In genomic region chr16:15466886-15467781, GRCh38 we compare ENCODE assay signal across 14 cellular contexts. TPM values are rescaled to one million over a fixed set of nuclear protein-coding genes. Genes with fewer than 3 reads are reported as not detected.
DNase-seq lines count a peak whose midpoint lies in the region; ATAC-seq, FAIRE-seq and TF ChIP-seq lines count a peak whose summit lies in the region.
"Had no signal": no experiment of that assay in that cellular context is flagged by ENCODE, and none has a peak within 500 bp of the region (broad histone marks: within the 10 kb centered on the region; RNA-seq: fewer than 3 reads in every experiment).

No MANE protein-coding gene starts in this region.

- no peaks in the 10 kb centered on the region for H3K36me3 ChIP-seq in HepG2 (replicated peaks in 1 of 2; ENCODE audit: control insufficient read depth in 1 of 2, insufficient read depth in 2 of 2, low read length in 2 of 2)
- no peaks in the 10 kb centered on the region for H3K36me3 ChIP-seq in spleen
- no peaks in the 10 kb centered on the region for H3K36me3 ChIP-seq in CD8-positive, alpha-beta T cell (ENCODE audit: insufficient read depth, low read length)
- H3K36me3 ChIP-seq: gastroesophageal sphincter had no signal

- peaks cover 8% of the 10 kb centered on the region for H3K4me1 Mint-ChIP-seq in Calu3 (ENCODE audit: low read depth, unreplicated experiment)
- H3K4me1 Mint-ChIP-seq in WTC11: no peaks in the 10 kb centered on the region
- no peaks in the 10 kb centered on the region for H3K4me1 Mint-ChIP-seq in CD8-positive, alpha-beta T cell (ENCODE audit: low read depth)

- H3K4me3 ChIP-seq in HepG2 (replicated peaks in 1 of 3; ENCODE audit: insufficient read depth in 1 of 3, low read depth in 2 of 3, low read length in 3 of 3): no peak overlapping the region
- no peak overlapping the region for H3K4me3 ChIP-seq in spleen
- no peak overlapping the region for H3K4me3 ChIP-seq in CD8-positive, alpha-beta T cell (ENCODE audit: low read depth, low read length)
- H3K4me3 ChIP-seq: gastroesophageal sphincter had no signal

- CTCF ChIA-PET in Calu3 (lab: Charles Lee): interaction anchor here (0.7 to 1.4 kb wide), 4 partner anchors 24 to 354 kb away, joined by 3 to 11 read pairs (median 5); no protein-coding TSS in a partner anchor
- CTCF ChIA-PET in WTC11 (lab: Charles Lee): no interaction called here
- CTCF ChIA-PET in HepG2 (lab: Yijun Ruan, JAX; ENCODE audit: low intra/inter-chr PET ratio, low total read pairs): interaction anchor here (3.1 kb wide), 1 partner anchor 40 kb away, joined by 28 read pairs; no protein-coding TSS in a partner anchor
- CTCF ChIA-PET in CD8-positive, alpha-beta T cell (lab: Charles Lee): interaction anchor here (0.9 kb wide), 1 partner anchor 18 kb away, joined by 3 read pairs; no protein-coding TSS in a partner anchor

- TF ChIP-seq RAD21 in HepG2 (CRISPR knock-in tag; IDR thresholded peaks at IDR 0.05): peak; percentile 83

- no peaks in the 10 kb centered on the region for H3K36me3 Mint-ChIP-seq in Calu3 (ENCODE audit: insufficient read depth, unreplicated experiment)
- H3K36me3 Mint-ChIP-seq in WTC11: peaks cover 7% of the 10 kb centered on the region
- H3K36me3 Mint-ChIP-seq in CD8-positive, alpha-beta T cell: no peaks in the 10 kb centered on the region

- WGBS in HepG2 (ENCODE audit: low lambda C conversion rate): 58% methylated on average over 3 of the region's 3 CpGs
- 58 to 66% (median 61%) methylated on average over 3 of the region's 3 CpGs for WGBS in spleen, 5 donors

- H3K27me3 ChIP-seq in HepG2 (ENCODE audit: control insufficient read depth in 1 of 2, insufficient read depth in 2 of 2, low read length in 2 of 2) (no peaks in the 10 kb centered on the region), spleen (replicated peaks in 1 of 7) (no peaks in the 10 kb centered on the region)
- no peaks in the 10 kb centered on the region for H3K27me3 ChIP-seq in CD8-positive, alpha-beta T cell (ENCODE audit: insufficient read depth, low read length)
- H3K27me3 ChIP-seq: gastroesophageal sphincter had no signal

- H3K9me3 ChIP-seq in HepG2 (ENCODE audit: low read length) (no peaks in the 10 kb centered on the region), spleen (peaks cover 0 to 18% (median 9%) of the 10 kb centered on the region in 8 donors)
- H3K9me3 ChIP-seq in CD8-positive, alpha-beta T cell (ENCODE audit: low read length): no peaks in the 10 kb centered on the region

- intact Hi-C loops in Calu3 (cut with micrococcal nuclease; ENCODE audit: unreplicated experiment): loop anchor here (2.0 kb wide), 1 partner anchor 40 kb away; no protein-coding TSS in a partner anchor
- intact Hi-C loops in HepG2 (cut with micrococcal nuclease; ENCODE audit: unreplicated experiment): loop anchor here (1.0 kb wide), 1 partner anchor 40 kb away; no protein-coding TSS in a partner anchor
- intact Hi-C loops in spleen (cut with DNase I; ENCODE audit: low total_unique reads): no loop called here
- intact Hi-C loops in CD8-positive, alpha-beta T cell (cut with DNase I, micrococcal nuclease): no loop called here

- DNase-seq in Calu3: no peak
- no peak for DNase-seq in WTC11 (ENCODE audit: low spot score)
- DNase-seq in HepG2 (ENCODE audit: low spot score): peak; percentile 35
- no peak for DNase-seq in spleen
- DNase-seq in NCI-H1092 treated with DMSO at 0.1 percent for 48 hours (lab: John Stamatoyannopoulos, UW): no peak
- DNase-seq in CD8-positive, alpha-beta T cell: no peak
- DNase-seq: activated CD8-positive, alpha-beta T cell treated with anti-CD3 and anti-CD28 coated beads, Interleukin-2, amount 10 ng/mL, durations not matched to agents 7 days and 5 days; SHP77 treated with DMSO at 0.1 percent for 48 hours; stimulated activated CD4-positive, alpha-beta T cell treated with anti-CD3 and anti-CD28 coated beads, Interleukin-15, amount 100 ng/mL, for 24 hours had no signal

- no peaks in the 10 kb centered on the region for H3K79me2 ChIP-seq in HepG2 (ENCODE audit: insufficient read depth, low read length)

- H3K4me3 Mint-ChIP-seq in Calu3 (ENCODE audit: low read depth, unreplicated experiment) (no peak overlapping the region), WTC11 (no peak overlapping the region)
- H3K4me3 Mint-ChIP-seq in CD8-positive, alpha-beta T cell: no peak overlapping the region
- H3K4me3 Mint-ChIP-seq: activated CD8-positive, alpha-beta T cell treated with anti-CD3 and anti-CD28 coated beads, Interleukin-2, amount 10 ng/mL, durations not matched to agents 7 days and 5 days; stimulated activated naive CD8-positive, alpha-beta T cell treated with anti-CD3 and anti-CD28 coated beads, Interleukin-15, Interleukin-2, amounts not matched to agents 100 ng/mL and 50 ng/mL, for 24 hours had no signal

- TF ChIP-seq POLR2A in HepG2 (IDR thresholded peaks at IDR 0.05; ENCODE audit: insufficient read depth in 1 of 2, low read depth in 2 of 2, low read length in 2 of 2): no peak
- no peak for TF ChIP-seq POLR2A in spleen (IDR thresholded peaks at IDR 0.05)

- H4K20me1 ChIP-seq in HepG2 (ENCODE audit: insufficient read depth, low read length): no peaks in the 10 kb centered on the region

- TF ChIP-seq EP300 in HepG2 (IDR thresholded peaks at IDR 0.05; ENCODE audit: low read depth in 2 of 2, low read length in 2 of 2) (no peak), HepG2 (CRISPR knock-in tag; IDR thresholded peaks at IDR 0.05; ENCODE audit: borderline replicate concordance) (no peak)

- H3K27ac Mint-ChIP-seq in Calu3 (ENCODE audit: unreplicated experiment) (no peak overlapping the region), WTC11 (no peak overlapping the region)
- H3K27ac Mint-ChIP-seq in CD8-positive, alpha-beta T cell: no peak overlapping the region
- H3K27ac Mint-ChIP-seq: activated CD8-positive, alpha-beta T cell treated with anti-CD3 and anti-CD28 coated beads, Interleukin-2, amount 10 ng/mL, durations not matched to agents 7 days and 5 days; stimulated activated naive CD8-positive, alpha-beta T cell treated with anti-CD3 and anti-CD28 coated beads, Interleukin-15, Interleukin-2, amounts not matched to agents 100 ng/mL and 50 ng/mL, for 24 hours had no signal

- H3K9me3 Mint-ChIP-seq in Calu3 (ENCODE audit: low read depth, unreplicated experiment): no peaks in the 10 kb centered on the region
- peaks cover 26% of the 10 kb centered on the region for H3K9me3 Mint-ChIP-seq in WTC11
- no peaks in the 10 kb centered on the region for H3K9me3 Mint-ChIP-seq in CD8-positive, alpha-beta T cell
- H3K9me3 Mint-ChIP-seq: stimulated activated naive CD8-positive, alpha-beta T cell treated with anti-CD3 and anti-CD28 coated beads, Interleukin-15, Interleukin-2, amounts not matched to agents 100 ng/mL and 50 ng/mL, for 24 hours had no signal

- no TSS peak for BruUV-seq in Calu3 (replicated peaks; lab: Mats Ljungman, UMichigan)
- BruUV-seq in HepG2 (replicated peaks; lab: Mats Ljungman, UMichigan): no TSS peak

- FAIRE-seq in HepG2 (lab: Jason Lieb, UNC): no peak
- FAIRE-seq: G401.6 had no signal

- H3K4me1 ChIP-seq in HepG2 (ENCODE audit: insufficient read depth, low read length) (no peaks in the 10 kb centered on the region), spleen (no peaks in the 10 kb centered on the region)
- H3K4me1 ChIP-seq in CD8-positive, alpha-beta T cell (ENCODE audit: insufficient read depth, low read length): no peaks in the 10 kb centered on the region
- H3K4me1 ChIP-seq: gastroesophageal sphincter had no signal

- peak; percentile 50 for TF ChIP-seq CTCF in Calu3 (IDR thresholded peaks at IDR 0.05; ENCODE audit: unreplicated experiment)
- peak; percentile 60 for TF ChIP-seq CTCF in LNCAP (IDR thresholded peaks at IDR 0.05)
- TF ChIP-seq CTCF in WTC11 (IDR thresholded peaks at IDR 0.05): no peak
- peak; percentile 72 for TF ChIP-seq CTCF in HepG2 (CRISPR knock-in tag; IDR thresholded peaks at IDR 0.05)
- peak in 2 of 11 experiments; percentile 19 to 23 for TF ChIP-seq CTCF in spleen (IDR thresholded peaks at IDR 0.05 in 8 of 11, conservative IDR thresholded peaks at IDR 0.05 in 3 of 11)
- TF ChIP-seq CTCF in CD8-positive, alpha-beta T cell (IDR thresholded peaks at IDR 0.05): no peak

- POLR2A ChIA-PET in WTC11 (lab: Charles Lee) (no interaction called here), HepG2 (lab: Yijun Ruan, JAX) (interaction anchor here (1.0 kb wide), 1 partner anchor 373 kb away, joined by 3 read pairs; the partner anchor contains the start of gene RRN3)
- POLR2A ChIA-PET in CD8-positive, alpha-beta T cell (lab: Charles Lee): no interaction called here

- no peak overlapping the region for H3K9ac ChIP-seq in HepG2 (ENCODE audit: insufficient read depth, low read depth, low read length)

- H2AFZ ChIP-seq in HepG2 (ENCODE audit: low read length): no peak overlapping the region

- H3K27me3 Mint-ChIP-seq in Calu3 (ENCODE audit: unreplicated experiment) (no peaks in the 10 kb centered on the region), WTC11 (ENCODE audit: low read depth) (no peaks in the 10 kb centered on the region; the same call in 1 of the 2 replicates)
- H3K27me3 Mint-ChIP-seq in CD8-positive, alpha-beta T cell (ENCODE audit: low read depth): no peaks in the 10 kb centered on the region

- ATAC-seq in WTC11 (no peak), HepG2 (no peak), GM18511 (IDR thresholded peaks at IDR 0.05; ENCODE audit: unreplicated experiment) (no peak)
- no peak for ATAC-seq in CD8-positive, alpha-beta T cell
- ATAC-seq: activated CD8-positive, alpha-beta T cell treated with anti-CD3 and anti-CD28 coated beads, Interleukin-2, amount 10 ng/mL, durations not matched to agents 7 days and 5 days; gastroesophageal sphincter had no signal

- in situ Hi-C loops in HepG2 (cut with HindIII; ENCODE audit: extremely low pct_ligation_motif_present, low pct_unique_long_range_greater_than_20kb): loop anchor here (5.0 kb wide), 1 partner anchor 40 kb away; no protein-coding TSS in a partner anchor

- H3K27ac ChIP-seq in HepG2 (ENCODE audit: extremely low read length, insufficient read depth, low read length): no peak overlapping the region
- H3K27ac ChIP-seq in spleen: no peak overlapping the region
- H3K27ac ChIP-seq in CD8-positive, alpha-beta T cell (ENCODE audit: low read depth, low read length): no peak overlapping the region
- H3K27ac ChIP-seq: gastroesophageal sphincter had no signal

- H3K4me2 ChIP-seq in HepG2 (ENCODE audit: low read depth, low read length): no peak overlapping the region

RNA-seq across cellular contexts. Expression of gene BMERB1, which starts 32.7 kb away (rescaled TPM):
- total RNA-seq in Calu3 (2022) (3.0 TPM in 2 replicates), WTC11 (2021) (13.6 to 20.5 TPM (median 19.7 TPM) in 3 replicates), HepG2 (2016; rRNA removed; fragmentation: Illumina TruSeq; extraction: Trizol) (1.2 and 1.4 TPM in 2 replicates), spleen (10 to 100 TPM; 12.3 to 36.5 (median 27.6) TPM)
- 0.71 and 1.0 TPM in 2 replicates for total RNA-seq in HepG2 (2016; cell fraction: cytosol; rRNA removed; fragmentation: Illumina TruSeq; extraction: Trizol; ENCODE audit: low read depth)
- 0.69 and 0.79 TPM in 2 replicates for total RNA-seq in HepG2 (2016; cell fraction: insoluble cytoplasmic fraction; rRNA removed; fragmentation: Illumina TruSeq; extraction: Trizol)
- 1.2 and 1.5 TPM in 2 replicates for total RNA-seq in HepG2 (2016; cell fraction: membrane; rRNA removed; fragmentation: Illumina TruSeq; extraction: Trizol)
- 1.3 and 1.4 TPM in 2 replicates for total RNA-seq in HepG2 (2016; cell fraction: nucleus; rRNA removed; fragmentation: Illumina TruSeq; extraction: Trizol)
- polyA plus RNA-seq in HepG2 (2011; rRNA removed) (1.4 and 2.5 TPM in 2 replicates), spleen (1 to 10 TPM; 5.6 to 7.1 (median 6.6) TPM)
- 0.99 and 1.8 TPM in 2 replicates for polyA plus RNA-seq in HepG2 (2011; cell fraction: cytosol; rRNA removed)
- polyA plus RNA-seq in HepG2 (2011; cell fraction: nucleus; rRNA removed): 0.90 and 1.3 TPM in 2 replicates
- 1.0 and 2.9 TPM in 2 replicates for polyA plus RNA-seq in HepG2 (2012)
- polyA plus RNA-seq in HepG2 (2016; cell fraction: cytosol; fragmentation: Illumina TruSeq; extraction: Trizol; ENCODE audit: low read depth): 1.4 TPM in 2 replicates
- polyA plus RNA-seq in HepG2 (2016; cell fraction: insoluble cytoplasmic fraction; fragmentation: Illumina TruSeq; extraction: Trizol; ENCODE audit: low read depth): 1.7 and 2.5 TPM in 2 replicates
- polyA plus RNA-seq in HepG2 (2016; cell fraction: membrane; fragmentation: Illumina TruSeq; extraction: Trizol; ENCODE audit: low read depth): 0.86 and 2.2 TPM in 2 replicates
- polyA plus RNA-seq in HepG2 (2016; cell fraction: nucleus; fragmentation: Illumina TruSeq; extraction: Trizol; ENCODE audit: insufficient read depth, low read depth): 1.2 and 2.5 TPM in 2 replicates
- polyA minus RNA-seq in HepG2 (2011; rRNA and poly(A)+ RNA removed; ENCODE audit: low replicate concordance): 2.4 and 7.1 TPM in 2 replicates
- 0.53 and 1.3 TPM in 2 replicates for polyA minus RNA-seq in HepG2 (2011; cell fraction: cytosol; rRNA and poly(A)+ RNA removed)
- polyA minus RNA-seq in HepG2 (2011; cell fraction: nucleus; rRNA and poly(A)+ RNA removed): 1.2 and 2.7 TPM in 2 replicates
- total RNA-seq in CD8-positive, alpha-beta T cell: 1 to 10 TPM; 1.9 to 2.4 TPM

Comparison
In these comparisons a context has a peak if more than half of its experiments do, and no peak if none do; other contexts are left out.
1. CTCF ChIP-seq: peak in Calu3 (single experiment), LNCAP (single experiment) and HepG2 (single experiment); none in WTC11 (single experiment) and CD8-positive, alpha-beta T cell (single experiment).
2. intact Hi-C loops: an anchor here in Calu3 (2.0 kb wide) and HepG2 (1.0 kb wide); none called in spleen and CD8-positive, alpha-beta T cell.